Comparison of ENCODE assay signal across 17 cellular contexts in the genomic region with DNA sequence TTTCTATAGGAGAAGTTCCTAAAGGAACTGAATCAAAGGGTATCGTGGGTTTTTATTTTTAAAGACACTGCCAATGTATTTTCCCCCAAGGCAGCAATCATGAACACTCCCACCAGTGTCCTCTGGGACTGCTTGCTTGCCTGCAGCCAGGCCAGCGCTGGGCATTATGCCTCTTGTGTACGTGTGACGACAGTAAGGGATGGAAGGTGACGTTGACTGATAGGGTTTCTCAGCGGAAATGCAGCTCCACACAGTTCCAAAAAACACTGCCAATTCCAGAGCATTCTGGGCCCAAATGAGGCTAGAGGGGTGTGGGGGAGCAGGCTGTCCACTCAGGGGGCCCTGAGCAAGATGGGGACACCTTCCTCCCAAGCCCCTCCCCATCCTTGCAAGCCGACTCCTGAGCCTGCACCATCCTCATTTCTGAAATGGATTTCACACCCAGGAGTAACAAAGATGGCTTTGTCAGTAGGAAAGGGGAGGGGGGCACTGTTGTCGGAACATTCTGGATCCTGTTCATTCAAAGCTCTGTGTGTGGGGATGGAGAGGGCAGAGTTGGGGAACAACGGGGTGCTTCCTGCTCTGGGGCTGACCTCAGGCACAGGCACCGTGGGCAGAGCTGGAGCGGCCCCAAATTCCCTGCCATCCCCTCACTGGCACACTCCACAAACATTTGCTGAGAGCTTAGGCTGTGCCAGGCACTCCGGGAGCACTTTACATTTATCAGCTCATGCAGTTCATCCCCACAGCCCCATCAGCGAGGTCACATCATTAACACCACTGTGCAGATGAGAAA. TPM values are rescaled to one million over a fixed set of nuclear protein-coding genes. Genes with fewer than 3 reads are reported as not detected.
DNase-seq lines count a peak whose midpoint lies in the region; ATAC-seq, FAIRE-seq and TF ChIP-seq lines count a peak whose summit lies in the region.
"Had no signal": no experiment of that assay in that cellular context is flagged by ENCODE, and none has a peak within 500 bp of the region (broad histone marks: within the 10 kb centered on the region; RNA-seq: fewer than 3 reads in every experiment).

No MANE protein-coding gene starts in this region.

- CTCF ChIA-PET in activated CD8-positive, alpha-beta T cell treated with anti-CD3 and anti-CD28 coated beads, Interleukin-2, amount 10 ng/mL, durations not matched to agents 7 days and 5 days (lab: Charles Lee), result interaction anchor here (1.3 kb wide), 1 partner anchor 10 kb away, joined by 3 read pairs; no protein-coding TSS in a partner anchor
- CTCF ChIA-PET in activated CD8-positive, alpha-beta T cell treated with anti-CD3 and anti-CD28 coated beads for 36 hours (lab: Charles Lee), result interaction anchor here (1.1 kb wide), 1 partner anchor 187 kb away, joined by 3 read pairs; no protein-coding TSS in a partner anchor

- H3K27ac Mint-ChIP-seq in activated CD8-positive, alpha-beta T cell treated with anti-CD3 and anti-CD28 coated beads, Interleukin-2, amount 10 ng/mL, durations not matched to agents 7 days and 5 days, result peak overlapping the region; percentile 47
- H3K27ac Mint-ChIP-seq in activated CD8-positive, alpha-beta T cell treated with anti-CD3 and anti-CD28 coated beads for 36 hours, result no peak overlapping the region
- peak overlapping the region; percentile 46 for H3K27ac Mint-ChIP-seq in dendritic cell treated with granulocyte-macrophage colony-stimulating factor and Interleukin-4, amounts not matched to agents 40 ng/mL and 50 ng/mL, for 4 days
- H3K27ac Mint-ChIP-seq in immature natural killer cell, result peak overlapping the region; percentile 74 to 89 (median 85)

- no peaks in the 10 kb centered on the region for H3K27me3 Mint-ChIP-seq in activated CD8-positive, alpha-beta T cell treated with anti-CD3 and anti-CD28 coated beads, Interleukin-2, amount 10 ng/mL, durations not matched to agents 7 days and 5 days (ENCODE audit: low read depth)
- no peaks in the 10 kb centered on the region for H3K27me3 Mint-ChIP-seq in activated CD8-positive, alpha-beta T cell treated with anti-CD3 and anti-CD28 coated beads for 36 hours
- no peaks in the 10 kb centered on the region for H3K27me3 Mint-ChIP-seq in dendritic cell treated with granulocyte-macrophage colony-stimulating factor and Interleukin-4, amounts not matched to agents 40 ng/mL and 50 ng/mL, for 4 days
- peaks cover 0 to 9% (median 2%) of the 10 kb centered on the region in 3 donors for H3K27me3 Mint-ChIP-seq in immature natural killer cell (ENCODE audit: low read depth in 3 of 3)

- H3K36me3 ChIP-seq in thoracic aorta, result no peaks in the 10 kb centered on the region
- H3K36me3 ChIP-seq in lower lobe of right lung, result no peaks in the 10 kb centered on the region
- H3K36me3 ChIP-seq: brain microvascular endothelial cell, gastroesophageal sphincter, Peyer's patch, thyroid gland had no signal

- no peak for DNase-seq in activated CD8-positive, alpha-beta T cell treated with anti-CD3 and anti-CD28 coated beads, Interleukin-2, amount 10 ng/mL, durations not matched to agents 7 days and 5 days
- DNase-seq in activated CD8-positive, alpha-beta T cell treated with anti-CD3 and anti-CD28 coated beads for 36 hours, result no peak
- no peak for DNase-seq in immature natural killer cell
- peak; percentile 64 for DNase-seq in thoracic aorta (ENCODE audit: low spot score)
- DNase-seq in lower lobe of right lung, result no peak
- DNase-seq in frontal cortex (ENCODE audit: low spot score in 2 of 2), result no peak
- DNase-seq in NCI-H1436 (lab: John Stamatoyannopoulos, UW), result no peak
- DNase-seq: activated gamma-delta T cell treated with Interleukin-2 at 50 U/mL for 16 hours, brain microvascular endothelial cell, NCI-H1694, NCI-H526 treated with DMSO at 0.1 percent for 48 hours, Peyer's patch, thyroid gland, WERI-Rb-1 had no signal

- H3K27me3 ChIP-seq in thoracic aorta (replicated peaks; ENCODE audit: insufficient read depth) (no peaks in the 10 kb centered on the region), lower lobe of right lung (ENCODE audit: low read depth) (peaks cover 27% of the 10 kb centered on the region)
- H3K27me3 ChIP-seq: brain microvascular endothelial cell, Peyer's patch, thyroid gland had no signal

- peaks cover 2% of the 10 kb centered on the region for H3K9me3 Mint-ChIP-seq in activated CD8-positive, alpha-beta T cell treated with anti-CD3 and anti-CD28 coated beads, Interleukin-2, amount 10 ng/mL, durations not matched to agents 7 days and 5 days (ENCODE audit: insufficient read depth)
- peaks cover 16% of the 10 kb centered on the region for H3K9me3 Mint-ChIP-seq in activated CD8-positive, alpha-beta T cell treated with anti-CD3 and anti-CD28 coated beads for 36 hours
- peaks cover 9% of the 10 kb centered on the region for H3K9me3 Mint-ChIP-seq in dendritic cell treated with granulocyte-macrophage colony-stimulating factor and Interleukin-4, amounts not matched to agents 40 ng/mL and 50 ng/mL, for 4 days
- peaks cover 0 to 5% (median 1%) of the 10 kb centered on the region in 6 donors for H3K9me3 Mint-ChIP-seq in immature natural killer cell

- no peak for FAIRE-seq in frontal cortex (lab: Jason Lieb, UNC)
- FAIRE-seq: keratinocyte had no signal

- H3K27ac ChIP-seq in thoracic aorta (peak overlapping the region; percentile 43 to 54), lower lobe of right lung (no peak overlapping the region)
- H3K27ac ChIP-seq: brain microvascular endothelial cell, gastroesophageal sphincter, Peyer's patch, thyroid gland, WERI-Rb-1 had no signal

- H3K4me1 Mint-ChIP-seq in activated CD8-positive, alpha-beta T cell treated with anti-CD3 and anti-CD28 coated beads, Interleukin-2, amount 10 ng/mL, durations not matched to agents 7 days and 5 days (ENCODE audit: low read depth), result peaks cover 64% of the 10 kb centered on the region
- H3K4me1 Mint-ChIP-seq in activated CD8-positive, alpha-beta T cell treated with anti-CD3 and anti-CD28 coated beads for 36 hours (ENCODE audit: low read depth), result peaks cover 52% of the 10 kb centered on the region
- H3K4me1 Mint-ChIP-seq in dendritic cell treated with granulocyte-macrophage colony-stimulating factor and Interleukin-4, amounts not matched to agents 40 ng/mL and 50 ng/mL, for 4 days (ENCODE audit: low read depth), result peaks cover 74% of the 10 kb centered on the region
- peaks cover 0 to 89% of the 10 kb centered on the region in 2 donors for H3K4me1 Mint-ChIP-seq in immature natural killer cell

- H3K9me3 ChIP-seq in thoracic aorta (no peaks in the 10 kb centered on the region), lower lobe of right lung (peaks cover 7% of the 10 kb centered on the region)
- H3K9me3 ChIP-seq: Peyer's patch, thyroid gland had no signal

- peaks cover 79% of the 10 kb centered on the region for H3K36me3 Mint-ChIP-seq in activated CD8-positive, alpha-beta T cell treated with anti-CD3 and anti-CD28 coated beads, Interleukin-2, amount 10 ng/mL, durations not matched to agents 7 days and 5 days (ENCODE audit: low read depth)
- peaks cover 56% of the 10 kb centered on the region for H3K36me3 Mint-ChIP-seq in activated CD8-positive, alpha-beta T cell treated with anti-CD3 and anti-CD28 coated beads for 36 hours (ENCODE audit: low read depth)
- H3K36me3 Mint-ChIP-seq in dendritic cell treated with granulocyte-macrophage colony-stimulating factor and Interleukin-4, amounts not matched to agents 40 ng/mL and 50 ng/mL, for 4 days (ENCODE audit: low read depth), result peaks cover 56% of the 10 kb centered on the region
- peaks cover 25 to 33% (median 26%) of the 10 kb centered on the region in 3 donors for H3K36me3 Mint-ChIP-seq in immature natural killer cell

- peak overlapping the region; percentile 56 for H3K4me3 ChIP-seq in thoracic aorta
- no peak overlapping the region for H3K4me3 ChIP-seq in lower lobe of right lung
- H3K4me3 ChIP-seq: gastroesophageal sphincter, Peyer's patch, thyroid gland had no signal

- peaks cover 21 to 52% of the 10 kb centered on the region in 2 donors for H3K4me1 ChIP-seq in thoracic aorta (ENCODE audit: control insufficient read depth in 1 of 2, low read depth in 2 of 2)
- peaks cover 49% of the 10 kb centered on the region for H3K4me1 ChIP-seq in lower lobe of right lung

- intact Hi-C loops in activated CD8-positive, alpha-beta T cell treated with anti-CD3 and anti-CD28 coated beads for 36 hours (cut with micrococcal nuclease), result no loop called here
- intact Hi-C loops in dendritic cell treated with granulocyte-macrophage colony-stimulating factor and Interleukin-4, amounts not matched to agents 40 ng/mL and 50 ng/mL, for 4 days (cut with micrococcal nuclease), result no loop called here
- intact Hi-C loops in lower lobe of right lung (cut with DNase I), result no loop called here

- POLR2A ChIA-PET in activated CD8-positive, alpha-beta T cell treated with anti-CD3 and anti-CD28 coated beads, Interleukin-2, amount 10 ng/mL, durations not matched to agents 7 days and 5 days (lab: Charles Lee), result interaction anchor here (1.0 kb wide), 1 partner anchor 11 kb away, joined by 3 read pairs; no protein-coding TSS in a partner anchor
- POLR2A ChIA-PET in activated CD8-positive, alpha-beta T cell treated with anti-CD3 and anti-CD28 coated beads for 36 hours (lab: Charles Lee), result interaction anchor here (1.5 to 1.7 kb wide), 2 partner anchors 11 to 48 kb away, joined by 3 to 7 read pairs; no protein-coding TSS in a partner anchor

- no peak for ATAC-seq in activated CD8-positive, alpha-beta T cell treated with anti-CD3 and anti-CD28 coated beads, Interleukin-2, amount 10 ng/mL, durations not matched to agents 7 days and 5 days
- no peak for ATAC-seq in activated CD8-positive, alpha-beta T cell treated with anti-CD3 and anti-CD28 coated beads for 36 hours
- peak; percentile 44 for ATAC-seq in thoracic aorta (ENCODE audit: insufficient number of reproducible peaks, low FRiP score, low read depth)
- no peak for ATAC-seq in lower lobe of right lung
- ATAC-seq: gastroesophageal sphincter had no signal

- no peak for TF ChIP-seq CTCF in activated CD8-positive, alpha-beta T cell treated with anti-CD3 and anti-CD28 coated beads for 36 hours (IDR thresholded peaks at IDR 0.05)
- TF ChIP-seq CTCF in thoracic aorta (IDR thresholded peaks at IDR 0.05), result peak; percentile 24
- no peak for TF ChIP-seq CTCF in lower lobe of right lung (IDR thresholded peaks at IDR 0.05)

- no peak overlapping the region for H3K4me3 Mint-ChIP-seq in activated CD8-positive, alpha-beta T cell treated with anti-CD3 and anti-CD28 coated beads, Interleukin-2, amount 10 ng/mL, durations not matched to agents 7 days and 5 days
- H3K4me3 Mint-ChIP-seq in activated CD8-positive, alpha-beta T cell treated with anti-CD3 and anti-CD28 coated beads for 36 hours, result no peak overlapping the region
- H3K4me3 Mint-ChIP-seq in dendritic cell treated with granulocyte-macrophage colony-stimulating factor and Interleukin-4, amounts not matched to agents 40 ng/mL and 50 ng/mL, for 4 days, result no peak overlapping the region
- peak overlapping the region; percentile 50 to 64 (median 62) for H3K4me3 Mint-ChIP-seq in immature natural killer cell

RNA-seq across cellular contexts. Expression of gene PREX1, which starts 20.0 kb away (rescaled TPM):
- 100 to 1,000 TPM; 146 to 152 TPM for total RNA-seq in activated CD8-positive, alpha-beta T cell treated with anti-CD3 and anti-CD28 coated beads, Interleukin-2, amount 10 ng/mL, durations not matched to agents 7 days and 5 days
- 10 to 100 TPM; 79.7 to 80.5 TPM for total RNA-seq in activated CD8-positive, alpha-beta T cell treated with anti-CD3 and anti-CD28 coated beads for 36 hours
- polyA plus RNA-seq in immature natural killer cell, result 10 to 100 TPM; 30.5 to 94.3 (median 54.9) TPM
- 100 to 1,000 TPM in 1 of 2 donors, 10 to 100 TPM in 1; 94.6 to 101 TPM for total RNA-seq in thoracic aorta
- 78.2 TPM for total RNA-seq in lower lobe of right lung
- 18.8 TPM for total RNA-seq in frontal cortex

Comparison
In these comparisons a context has a peak if more than half of its experiments do, and no peak if none do; other contexts are left out.
1. H3K4me3 Mint-ChIP-seq: peak in immature natural killer cell (5 of 5); none in activated CD8-positive, alpha-beta T cell treated with anti-CD3 and anti-CD28 coated beads, Interleukin-2, amount 10 ng/mL, durations not matched to agents 7 days and 5 days (single experiment), activated CD8-positive, alpha-beta T cell treated with anti-CD3 and anti-CD28 coated beads for 36 hours (single experiment) and dendritic cell treated with granulocyte-macrophage colony-stimulating factor and Interleukin-4, amounts not matched to agents 40 ng/mL and 50 ng/mL, for 4 days (single experiment).